Comparison of ENCODE assay signal across 8 cellular contexts in the genomic region with DNA sequence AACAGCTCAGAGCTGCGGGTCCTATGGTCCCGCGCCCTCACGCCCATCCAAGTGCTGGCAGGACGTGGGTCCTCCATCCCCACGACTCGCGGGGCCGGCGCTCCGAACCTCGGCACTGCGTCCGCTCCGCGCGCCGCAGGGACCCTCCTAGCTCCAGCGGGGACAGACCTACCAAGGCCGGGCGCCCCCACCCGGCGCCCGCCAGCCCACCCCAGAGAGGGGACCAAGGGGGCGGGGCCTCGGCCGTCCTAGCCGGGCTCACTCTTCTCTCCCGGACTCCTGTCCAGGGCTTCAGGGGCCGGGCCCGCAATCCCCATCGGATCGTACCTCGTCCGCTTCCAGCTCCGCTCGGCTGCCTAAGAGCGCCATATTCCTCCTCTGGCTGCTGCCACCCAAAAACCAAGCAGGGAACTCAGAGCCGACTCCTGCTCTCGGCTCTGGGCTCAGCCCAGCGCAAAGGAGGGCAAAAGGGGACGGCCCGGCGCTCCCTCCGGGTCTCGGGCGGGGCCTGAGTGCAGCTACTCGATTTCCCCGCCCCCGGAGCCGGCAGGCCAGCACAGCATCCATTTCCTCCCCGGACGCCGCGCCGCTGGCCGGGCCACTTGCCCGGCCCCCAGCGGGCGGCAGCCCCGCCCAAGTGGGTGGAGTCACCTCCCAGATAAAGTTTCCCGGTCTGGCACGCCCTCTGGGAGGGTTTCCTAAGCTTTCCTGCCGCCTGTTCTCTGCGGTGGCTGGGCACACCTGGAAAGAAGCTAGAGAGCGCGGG. TPM values are rescaled to one million over a fixed set of nuclear protein-coding genes. Genes with fewer than 3 reads are reported as not detected.
DNase-seq lines count a peak whose midpoint lies in the region; ATAC-seq, FAIRE-seq and TF ChIP-seq lines count a peak whose summit lies in the region.

A gene (minus strand): TSS at position 460 of the 766 bp plus-strand sequence. CDS start 91 bp downstream, at position 369.

- ATAC-seq in A549 (peak; percentile 93 to 98), GM18858 (IDR thresholded peaks at IDR 0.05; ENCODE audit: unreplicated experiment) (peak; percentile 88), HG03064 (IDR thresholded peaks at IDR 0.05; ENCODE audit: low read depth, unreplicated experiment) (peak; percentile 94)

- peak within 1 kb of the TSS; percentile 99 for H3K4me2 ChIP-seq in A549

- CTCF ChIA-PET in A549 (lab: Yijun Ruan, JAX), result interaction anchor here (0.9 kb wide), 3 partner anchors 96 to 116 kb away, joined by 3 to 4 read pairs (median 4); a partner anchor contains a TSS

- POLR2A ChIA-PET in A549 (lab: Yijun Ruan, JAX), result interaction anchor here (0.6 to 1.4 kb wide), 4 partner anchors 11 to 204 kb away, joined by 3 to 6 read pairs (median 4); a partner anchor contains a TSS

- H3K9me3 ChIP-seq in A549 (no peaks in the 10 kb centered on the region), spleen (no peaks in the 10 kb centered on the region)

- DNase-seq in A549 (ENCODE audit: low read depth in 1 of 2, low spot score in 1 of 2) (peak; percentile 74 to 85), NCI-H2107 treated with DMSO at 0.1 percent for 48 hours (lab: John Stamatoyannopoulos, UW; ENCODE audit: unreplicated experiment) (peak; percentile 81), iris pigment epithelial cell (ENCODE audit: low read depth) (peak; percentile 89), spleen (peak; percentile 98)
- peak; percentile 66 for DNase-seq in central memory CD4-positive, alpha-beta T cell

- H3K4me1 ChIP-seq in A549 (peaks cover 14% of the 10 kb centered on the region), spleen (peaks cover 17 to 46% (median 33%) of the 10 kb centered on the region in 6 donors)

- TF ChIP-seq RAD21 in A549 (conservative IDR thresholded peaks at IDR 0.05 in 1 of 2, IDR thresholded peaks at IDR 0.05 in 1 of 2), result no peak

- under 1% methylated on average over 28 of the region's 67 CpGs for WGBS in A549 (ENCODE audit: missing lambda C conversion rate)
- WGBS in spleen, 5 donors, result 0 to 1% (median 0%) methylated on average over 26 to 67 of the region's 67 CpGs

- H3K36me3 ChIP-seq in spleen, result no peaks in the 10 kb centered on the region

- TF ChIP-seq CTCF in A549 (IDR thresholded peaks at IDR 0.05), result no peak
- TF ChIP-seq CTCF in WI38 (IDR thresholded peaks at IDR 0.05; ENCODE audit: low read depth, low read length), result no peak
- TF ChIP-seq CTCF in spleen (IDR thresholded peaks at IDR 0.05 in 8 of 11, conservative IDR thresholded peaks at IDR 0.05 in 3 of 11), result peak in 1 of 11 experiments; percentile 29

- no peak for FAIRE-seq in A549 (lab: Jason Lieb, UNC)

- H3K27me3 ChIP-seq in spleen (replicated peaks in 1 of 7), result no peaks in the 10 kb centered on the region

- H3K27ac ChIP-seq in A549 (peak within 1 kb of the TSS; percentile 74 to 84), spleen (peak within 1 kb of the TSS; percentile 75 to 91 (median 86))

- peak within 1 kb of the TSS; percentile 91 for H3K4me3 ChIP-seq in A549
- peak within 1 kb of the TSS; percentile 90 for H3K4me3 ChIP-seq in WI38 (ENCODE audit: low read depth, low read length)
- H3K4me3 ChIP-seq in spleen, result peak within 1 kb of the TSS; percentile 65 to 92 (median 84)

- TF ChIP-seq POLR2A in A549 (IDR thresholded peaks at IDR 0.05; ENCODE audit: low read length) (peak; percentile 39), spleen (IDR thresholded peaks at IDR 0.05) (peak in 1 of 3 donors; percentile 32)

- no peak for TF ChIP-seq EP300 in A549 (IDR thresholded peaks at IDR 0.05)

- intact Hi-C loops in spleen (cut with DNase I; ENCODE audit: low total_unique reads), result loop anchor here (10.0 kb wide), 2 partner anchors 92 to 118 kb away; a partner anchor contains a TSS

TF ChIP-seq in A549, 52 proteins besides CTCF, POLR2A, EP300 and RAD21:
- TF ChIP-seq ESRRA (IDR thresholded peaks at IDR 0.05; ENCODE audit: borderline replicate concordance, low read length) (no peak), HEYL (CRISPR knock-in tag; IDR thresholded peaks at IDR 0.05) (no peak), HOXB5 (CRISPR knock-in tag; IDR thresholded peaks at IDR 0.05) (no peak), PHF8 (IDR thresholded peaks at IDR 0.05; ENCODE audit: borderline replicate concordance, low read depth) (peak; percentile 58; the same call in 1 of the 2 replicates), RARB (CRISPR knock-in tag; IDR thresholded peaks at IDR 0.05) (no peak), JUNB (IDR thresholded peaks at IDR 0.05) (no peak), ZFP36 (IDR thresholded peaks at IDR 0.05; ENCODE audit: borderline replicate concordance, partially characterized antibody) (no peak)
- TF ChIP-seq, protein P1, sequence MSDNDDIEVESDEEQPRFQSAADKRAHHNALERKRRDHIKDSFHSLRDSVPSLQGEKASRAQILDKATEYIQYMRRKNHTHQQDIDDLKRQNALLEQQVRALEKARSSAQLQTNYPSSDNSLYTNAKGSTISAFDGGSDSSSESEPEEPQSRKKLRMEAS (IDR thresholded peaks at IDR 0.05), result 0 out of 2 replicates have a peak, but pooled peaks have one; percentile 24

RNA-seq across cellular contexts. Expression of the gene that starts here (rescaled TPM):
- polyA plus RNA-seq in A549 (2011; rRNA removed) (4.4 and 5.0 TPM in 2 replicates), A549 (2017; fragmentation: RNase III; extraction: RNeasy Plus Mini Kit Qiagen cat#74134 plus additional on column Dnase treatment) (0.52 to 0.94 TPM (median 0.59 TPM) in 3 replicates), spleen (1 to 10 TPM; 4.8 to 5.8 (median 5.1) TPM)
- 0.22 and 0.36 TPM in 2 replicates for polyA plus RNA-seq in A549 (2012; cell fraction: cytosol; rRNA removed)
- polyA plus RNA-seq in A549 (2012; cell fraction: nucleus; rRNA removed), result 0.41 and 0.42 TPM in 2 replicates
- 5.3 and 6.2 TPM in 2 replicates for polyA minus RNA-seq in A549 (2011; rRNA and poly(A)+ RNA removed)
- total RNA-seq in spleen, result 10 to 100 TPM; 16.8 to 24.1 (median 19.6) TPM

Comparison
In these comparisons a context has a peak if more than half of its experiments do, and no peak if none do; other contexts are left out.
1. Peak in every context shown above with its lines: DNase-seq, ATAC-seq, H3K4me3 ChIP-seq and H3K27ac ChIP-seq.